Comparison of ENCODE assay signal across 8 cellular contexts in the genomic region with DNA sequence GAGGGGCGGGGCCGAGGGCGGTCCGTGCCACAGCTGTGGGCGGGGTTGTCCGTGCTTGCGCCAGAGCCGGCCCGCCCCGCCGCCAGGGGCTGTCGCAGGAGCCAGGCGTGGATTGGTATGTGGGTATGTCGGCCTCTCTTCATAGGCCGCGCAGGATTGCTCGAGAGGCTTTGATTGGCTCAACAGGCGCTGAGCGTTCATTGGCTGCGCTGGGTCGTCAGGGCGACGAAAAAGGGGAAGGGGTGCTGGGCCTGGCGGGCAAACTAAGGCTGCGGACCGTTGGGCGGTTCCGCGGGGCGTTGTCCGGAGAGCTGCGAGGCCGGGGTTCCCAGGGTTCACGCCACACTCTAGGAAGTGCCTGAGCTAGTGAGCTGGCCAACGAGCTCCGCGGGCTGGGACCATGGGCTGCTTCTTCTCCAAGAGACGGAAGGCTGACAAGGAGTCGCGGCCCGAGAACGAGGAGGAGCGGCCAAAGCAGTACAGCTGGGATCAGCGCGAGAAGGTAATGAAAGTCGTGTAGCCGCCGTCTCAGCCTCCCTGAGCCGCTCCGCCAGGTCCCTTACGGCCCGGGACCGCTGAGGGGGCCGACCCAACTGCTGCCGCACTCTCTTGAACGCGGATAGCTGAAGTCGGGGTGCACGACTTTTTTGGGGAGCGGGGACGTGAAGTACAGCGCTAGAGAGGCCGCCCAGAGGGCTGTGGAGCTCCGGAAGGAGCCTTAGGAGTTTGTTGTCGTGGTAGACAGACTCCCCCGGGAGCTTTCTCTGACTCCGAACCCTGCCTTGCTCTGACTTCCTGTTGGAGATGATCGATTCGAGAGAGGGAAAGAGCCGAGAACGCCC. TPM values are rescaled to one million over a fixed set of nuclear protein-coding genes. Genes with fewer than 3 reads are reported as not detected.
DNase-seq lines count a peak whose midpoint lies in the region; ATAC-seq and TF ChIP-seq lines count a peak whose summit lies in the region.

A gene (plus strand): TSS at position 343 of the 842 bp plus-strand sequence. CDS start 58 bp downstream, at position 401.

- DNase-seq in BE2C (peak; percentile 91), GM19240 (ENCODE audit: insufficient read length, low spot score) (peak; percentile 26), NCI-H524 (lab: John Stamatoyannopoulos, UW) (peak; percentile 90 to 96), cortex of kidney (lab: John Stamatoyannopoulos, UW) (peak; percentile 4)
- DNase-seq in activated CD4-positive, alpha-beta T cell treated with anti-CD3 and anti-CD28 coated beads, Interleukin-2, amount 10 ng/mL, durations not matched to agents 24 days and 14 days: peak; percentile 95
- peak; percentile 55 to 76 (median 69) for DNase-seq in stimulated activated CD4-positive, alpha-beta T cell treated with anti-CD3 and anti-CD28 coated beads, Interleukin-1b, Interleukin-23, amount 100 ng/mL, for 24 hours (ENCODE audit: low read depth in 4 of 4, low spot score in 1 of 4)

- ATAC-seq in HG03457 (IDR thresholded peaks at IDR 0.05; ENCODE audit: unreplicated experiment): peak; percentile 91

- H3K27me3 ChIP-seq in BE2C (no peaks in the 10 kb centered on the region), layer of hippocampus (ENCODE audit: control insufficient read depth, insufficient read depth, low read length) (no peaks in the 10 kb centered on the region)

- intact Hi-C loops in activated CD4-positive, alpha-beta T cell treated with anti-CD3 and anti-CD28 coated beads, Interleukin-2, amount 10 ng/mL, durations not matched to agents 24 days and 14 days (cut with micrococcal nuclease): loop anchor here (5.0 kb wide), 3 partner anchors 75 to 1965 kb away; a partner anchor contains a TSS

- no peaks in the 10 kb centered on the region for H3K4me1 ChIP-seq in BE2C

- peak within 1 kb of the TSS; percentile 98 for H3K4me3 Mint-ChIP-seq in activated CD4-positive, alpha-beta T cell treated with anti-CD3 and anti-CD28 coated beads, Interleukin-2, amount 10 ng/mL, durations not matched to agents 24 days and 14 days

- no peaks in the 10 kb centered on the region for H3K36me3 ChIP-seq in BE2C

- H3K27ac Mint-ChIP-seq in activated CD4-positive, alpha-beta T cell treated with anti-CD3 and anti-CD28 coated beads, Interleukin-2, amount 10 ng/mL, durations not matched to agents 24 days and 14 days: peak within 1 kb of the TSS; percentile 95

- peaks cover 6% of the 10 kb centered on the region for H3K4me1 Mint-ChIP-seq in activated CD4-positive, alpha-beta T cell treated with anti-CD3 and anti-CD28 coated beads, Interleukin-2, amount 10 ng/mL, durations not matched to agents 24 days and 14 days

- H3K9me3 Mint-ChIP-seq in activated CD4-positive, alpha-beta T cell treated with anti-CD3 and anti-CD28 coated beads, Interleukin-2, amount 10 ng/mL, durations not matched to agents 24 days and 14 days: no peaks in the 10 kb centered on the region

- H3K9me3 ChIP-seq in BE2C: no peaks in the 10 kb centered on the region

- H3K27ac ChIP-seq in layer of hippocampus (ENCODE audit: low read depth, low read length): peak within 1 kb of the TSS; percentile 42

- peaks cover 6% of the 10 kb centered on the region for H3K27me3 Mint-ChIP-seq in activated CD4-positive, alpha-beta T cell treated with anti-CD3 and anti-CD28 coated beads, Interleukin-2, amount 10 ng/mL, durations not matched to agents 24 days and 14 days

- no peaks in the 10 kb centered on the region for H3K36me3 Mint-ChIP-seq in activated CD4-positive, alpha-beta T cell treated with anti-CD3 and anti-CD28 coated beads, Interleukin-2, amount 10 ng/mL, durations not matched to agents 24 days and 14 days (ENCODE audit: low read depth)

- no peak for TF ChIP-seq CTCF in BE2C (IDR thresholded peaks at IDR 0.05; ENCODE audit: low read depth, low read length)

- peak within 1 kb of the TSS; percentile 74 for H3K4me3 ChIP-seq in BE2C (ENCODE audit: low read depth, low read length)

RNA-seq across cellular contexts. Expression of the gene that starts here (rescaled TPM):
- 4.2 TPM for polyA plus RNA-seq in BE2C (2012; ENCODE audit: insufficient read depth, insufficient read length, low read depth)
- 6.3 and 7.6 TPM in 2 replicates for total RNA-seq in activated CD4-positive, alpha-beta T cell treated with anti-CD3 and anti-CD28 coated beads, Interleukin-2, amount 10 ng/mL, durations not matched to agents 24 days and 14 days

Comparison
In these comparisons a context has a peak if more than half of its experiments do, and no peak if none do; other contexts are left out.
1. Peak in every context shown above with its lines: DNase-seq, ATAC-seq, H3K4me3 ChIP-seq and H3K27ac ChIP-seq.
2. DNase-seq: peak in every context shown above with its lines; median percentile 95 in activated CD4-positive, alpha-beta T cell treated with anti-CD3 and anti-CD28 coated beads, Interleukin-2, amount 10 ng/mL, durations not matched to agents 24 days and 14 days; 93 in NCI-H524; 91 in BE2C; 69 in stimulated activated CD4-positive, alpha-beta T cell treated with anti-CD3 and anti-CD28 coated beads, Interleukin-1b, Interleukin-23, amount 100 ng/mL, for 24 hours; 26 in GM19240; 4 in cortex of kidney.